Comparison of ENCODE assay signal across 18 cellular contexts in genomic region chr14:103392572-103392971, GRCh38. TPM values are rescaled to one million over a fixed set of nuclear protein-coding genes. Genes with fewer than 3 reads are reported as not detected.
DNase-seq lines count a peak whose midpoint lies in the region; ATAC-seq and TF ChIP-seq lines count a peak whose summit lies in the region.
"Had no signal": no experiment of that assay in that cellular context is flagged by ENCODE, and none has a peak within 500 bp of the region (broad histone marks: within the 10 kb centered on the region; RNA-seq: fewer than 3 reads in every experiment).

No MANE protein-coding gene starts in this region.

- H3K4me2 ChIP-seq in PC-9 (no peak overlapping the region), mesenchymal stem cell (ENCODE audit: low read length, poor library complexity, severe bottlenecking) (no peak overlapping the region)
- H3K4me2 ChIP-seq: KMS-11, SK-N-SH had no signal

- H3K4me3 ChIP-seq in HEK293 (ENCODE audit: low read depth, low read length): no peak overlapping the region
- H3K4me3 ChIP-seq in PC-9: no peak overlapping the region
- no peak overlapping the region for H3K4me3 ChIP-seq in mesenchymal stem cell (ENCODE audit: insufficient read depth in 1 of 2, low read depth in 1 of 2, low read length in 2 of 2)
- H3K4me3 ChIP-seq in tibial artery: no peak overlapping the region
- H3K4me3 ChIP-seq in effector memory CD4-positive, alpha-beta T cell (ENCODE audit: insufficient read depth, low read depth, low read length, poor library complexity, severe bottlenecking): no peak overlapping the region
- no peak overlapping the region for H3K4me3 ChIP-seq in lower leg skin (ENCODE audit: low read depth, poor library complexity, severe bottlenecking)
- H3K4me3 ChIP-seq: Peyer's patch had no signal

- ATAC-seq in GM18519 (IDR thresholded peaks at IDR 0.05; ENCODE audit: low FRiP score, unreplicated experiment): no peak

- WGBS in mesenchymal stem cell: 92% methylated on average over 5 of the region's 8 CpGs
- 87 to 98% methylated on average over 8 of the region's 8 CpGs for WGBS in lower leg skin, 2 donors

- no peak overlapping the region for H2AK5ac ChIP-seq in mesenchymal stem cell (ENCODE audit: low read length, severe bottlenecking)

- peaks cover 88% of the 10 kb centered on the region for H4K20me1 ChIP-seq in PC-9 (ENCODE audit: insufficient read depth)

- DNase-seq in PC-9: no peak
- no peak for DNase-seq in mesenchymal stem cell
- DNase-seq in tibial artery: no peak
- no peak for DNase-seq in effector memory CD4-positive, alpha-beta T cell
- DNase-seq in lower leg skin (ENCODE audit: low spot score in 2 of 2): no peak
- DNase-seq: BE2C; CD4-positive, alpha-beta T cell; DMS79; MM.1S; NCI-H1092 treated with DMSO at 0.1 percent for 48 hours; NCI-H1694; NCI-H510A treated with DMSO at 0.1 percent for 48 hours; Peyer's patch; SHP77; SK-N-SH had no signal

- H3K27ac ChIP-seq in HEK293 (ENCODE audit: extremely low read depth, low read depth, low read length) (no peak overlapping the region), PC-9 (peak overlapping the region; percentile 6; the same call in 1 of the 2 replicates), mesenchymal stem cell (ENCODE audit: low read length, poor library complexity, severe bottlenecking) (no peak overlapping the region), tibial artery (peak overlapping the region; percentile 47 to 52)
- no peak overlapping the region for H3K27ac ChIP-seq in effector memory CD4-positive, alpha-beta T cell (ENCODE audit: insufficient read depth, low read length, poor library complexity, severe bottlenecking)
- H3K27ac ChIP-seq: KMS-11, Peyer's patch had no signal

- H2AFZ ChIP-seq in PC-9 (no peak overlapping the region), mesenchymal stem cell (ENCODE audit: low read depth, low read length) (no peak overlapping the region)

- no peak overlapping the region for H2BK12ac ChIP-seq in mesenchymal stem cell (ENCODE audit: low read length in 2 of 2)

- no peak overlapping the region for H2BK120ac ChIP-seq in mesenchymal stem cell (ENCODE audit: low read depth, low read length)

- no peaks in the 10 kb centered on the region for H3K9me3 ChIP-seq in HEK293 (ENCODE audit: control insufficient read depth, insufficient read depth, low read depth, low read length)
- H3K9me3 ChIP-seq in PC-9 (ENCODE audit: insufficient read depth, low read depth): no peaks in the 10 kb centered on the region
- no peaks in the 10 kb centered on the region for H3K9me3 ChIP-seq in mesenchymal stem cell (ENCODE audit: control insufficient read depth, low read length)
- H3K9me3 ChIP-seq in tibial artery: no peaks in the 10 kb centered on the region
- no peaks in the 10 kb centered on the region for H3K9me3 ChIP-seq in effector memory CD4-positive, alpha-beta T cell (ENCODE audit: control insufficient read depth, low read length)
- H3K9me3 ChIP-seq: BE2C, Peyer's patch, SK-N-SH had no signal

- POLR2A ChIA-PET in HEK293 (lab: Yijun Ruan, JAX): interaction anchor here (0.5 to 1.6 kb wide), 2 partner anchors 59 to 887 kb away, joined by 3 to 4 read pairs; partner anchors contain the start of gene EIF5
- POLR2A ChIA-PET in PC-9 (lab: Charles Lee; ENCODE audit: unreplicated experiment): no interaction called here

- no TSS peak for BruUV-seq in PC-9 (replicated peaks; lab: Mats Ljungman, UMichigan)

- no peak overlapping the region for H4K8ac ChIP-seq in mesenchymal stem cell (ENCODE audit: low read length)

- no peaks in the 10 kb centered on the region for H3K9me2 ChIP-seq in PC-9 (ENCODE audit: insufficient read depth)
- H3K9me2 ChIP-seq: SK-N-SH had no signal

- TF ChIP-seq POLR2A in lower leg skin (IDR thresholded peaks at IDR 0.05): no peak

- H3K23ac ChIP-seq in mesenchymal stem cell (ENCODE audit: low read length in 2 of 2): no peak overlapping the region

- H4K91ac ChIP-seq in mesenchymal stem cell (ENCODE audit: low read length): no peak overlapping the region

- H3K14ac ChIP-seq in mesenchymal stem cell (ENCODE audit: low read length in 2 of 2): no peak overlapping the region

- H3K4me1 ChIP-seq in HEK293 (ENCODE audit: control insufficient read depth, insufficient read depth, low read length) (peaks cover 28% of the 10 kb centered on the region), PC-9 (replicated peaks; ENCODE audit: insufficient read depth) (peaks cover 59% of the 10 kb centered on the region), mesenchymal stem cell (ENCODE audit: control insufficient read depth, insufficient read depth, low read depth, low read length) (peaks cover 12% of the 10 kb centered on the region), tibial artery (peaks cover 0 to 89% (median 54%) of the 10 kb centered on the region in 4 donors)
- peaks cover 29% of the 10 kb centered on the region for H3K4me1 ChIP-seq in effector memory CD4-positive, alpha-beta T cell (ENCODE audit: control insufficient read depth, insufficient read depth, low read length, poor library complexity, severe bottlenecking)
- H3K4me1 ChIP-seq: BE2C had no signal

- H2BK5ac ChIP-seq in mesenchymal stem cell (ENCODE audit: low read depth, low read length, poor library complexity, severe bottlenecking): no peak overlapping the region

- intact Hi-C loops in PC-9 (cut with micrococcal nuclease; ENCODE audit: unreplicated experiment) (loop anchor here (10.0 kb wide), 2 partner anchors 288 to 868 kb away; no protein-coding TSS in a partner anchor), tibial artery (cut with DNase I; ENCODE audit: low total_unique reads) (no loop called here), lower leg skin (cut with DNase I; ENCODE audit: low total_unique reads) (no loop called here)

- peaks cover 100% of the 10 kb centered on the region for H3K79me2 ChIP-seq in PC-9 (ENCODE audit: low read depth)

- H3K4ac ChIP-seq in mesenchymal stem cell (ENCODE audit: low read depth in 1 of 2, low read length in 2 of 2): no peak overlapping the region

- peaks cover 74% of the 10 kb centered on the region for H3F3A ChIP-seq in PC-9 (ENCODE audit: insufficient read depth, low read depth)

- no peaks in the 10 kb centered on the region for H3K27me3 ChIP-seq in PC-9 (ENCODE audit: insufficient read depth, low read depth)
- no peaks in the 10 kb centered on the region for H3K27me3 ChIP-seq in mesenchymal stem cell (ENCODE audit: control insufficient read depth in 1 of 2, insufficient read depth in 1 of 2, low read length in 2 of 2)
- H3K27me3 ChIP-seq in tibial artery: no peaks in the 10 kb centered on the region
- H3K27me3 ChIP-seq in effector memory CD4-positive, alpha-beta T cell (replicated peaks; ENCODE audit: control insufficient read depth, insufficient read depth, low read length, poor library complexity, severe bottlenecking): no peaks in the 10 kb centered on the region
- H3K27me3 ChIP-seq: BE2C, Peyer's patch had no signal

- no peak for TF ChIP-seq CTCF in HEK293 (tag by site-specific recombination; IDR thresholded peaks at IDR 0.05)
- TF ChIP-seq CTCF in PC-9 (conservative IDR thresholded peaks at IDR 0.05): 0 out of 2 replicates have a peak, but pooled peaks have one; percentile 19
- TF ChIP-seq CTCF in tibial artery (IDR thresholded peaks at IDR 0.05): no peak
- TF ChIP-seq CTCF in lower leg skin (IDR thresholded peaks at IDR 0.05): no peak

- no peak overlapping the region for H3K18ac ChIP-seq in mesenchymal stem cell (ENCODE audit: low read depth in 1 of 2, low read length in 2 of 2)

- H3K9ac ChIP-seq in mesenchymal stem cell (ENCODE audit: low read length): peak overlapping the region; percentile 37
- H3K9ac ChIP-seq: KMS-11, SK-N-SH had no signal

- H2BK15ac ChIP-seq in mesenchymal stem cell (ENCODE audit: low read depth, poor library complexity, severe bottlenecking): no peak overlapping the region

- H3K79me1 ChIP-seq in mesenchymal stem cell (replicated peaks; ENCODE audit: low read length, poor library complexity, severe bottlenecking): no peaks in the 10 kb centered on the region

- H3K36me3 ChIP-seq in HEK293 (ENCODE audit: control insufficient read depth in 2 of 2, insufficient read depth in 1 of 2, low read length in 2 of 2) (no peaks in the 10 kb centered on the region), PC-9 (ENCODE audit: low read depth) (peaks cover 8% of the 10 kb centered on the region; the same call in 1 of the 2 replicates), mesenchymal stem cell (ENCODE audit: control insufficient read depth in 1 of 2, insufficient read depth in 2 of 2, low read depth in 1 of 2, low read length in 2 of 2) (no peaks in the 10 kb centered on the region), tibial artery (no peaks in the 10 kb centered on the region)
- no peaks in the 10 kb centered on the region for H3K36me3 ChIP-seq in effector memory CD4-positive, alpha-beta T cell (ENCODE audit: control insufficient read depth, insufficient read depth, low read length)
- H3K36me3 ChIP-seq: BE2C, Peyer's patch had no signal

- CTCF ChIA-PET in HEK293 (lab: Yijun Ruan, JAX) (interaction anchor here (0.6 to 5.4 kb wide), 7 partner anchors 8 to 425 kb away, joined by 3 to 49 read pairs (median 3); no protein-coding TSS in a partner anchor), PC-9 (lab: Charles Lee) (interaction anchor here (0.7 to 2.3 kb wide), 6 partner anchors 28 to 318 kb away, joined by 3 to 10 read pairs (median 3); partner anchors contain the start of gene EIF5)

TF ChIP-seq in HEK293, 187 proteins besides CTCF, POLR2A, EP300 and RAD21:
- peak; percentile 95 for TF ChIP-seq ZNF664 (tag by site-specific recombination; IDR thresholded peaks at IDR 0.05)
- TF ChIP-seq ZNF18 (tag by site-specific recombination; IDR thresholded peaks at IDR 0.05): no peak

RNA-seq across cellular contexts. Expression of gene MARK3, which starts 7.4 kb away (rescaled TPM):
- total RNA-seq in PC-9 (2021) (189 and 191 TPM in 2 replicates), lower leg skin (10 to 100 TPM; 47.3 to 68.2 (median 58.8) TPM)
- 51.9 TPM for polyA plus RNA-seq in mesenchymal stem cell (2013, experiment 1 of 2)
- 50.3 TPM for polyA plus RNA-seq in mesenchymal stem cell (2013, experiment 2 of 2)

RNA-seq across cellular contexts. Expression of gene EIF5, which starts 58.5 kb away (rescaled TPM):
- 310 and 330 TPM in 2 replicates for total RNA-seq in PC-9 (2021)
- 243 TPM for polyA plus RNA-seq in mesenchymal stem cell (2013, experiment 1 of 2)
- polyA plus RNA-seq in mesenchymal stem cell (2013, experiment 2 of 2): 253 TPM
- total RNA-seq in lower leg skin: 100 to 1,000 TPM; 125 to 168 (median 131) TPM

Comparison
In these comparisons a context has a peak if more than half of its experiments do, and no peak if none do; other contexts are left out.
1. H3K27ac ChIP-seq: peak in PC-9 (single experiment) and tibial artery (2 of 2); none in HEK293 (single experiment), mesenchymal stem cell (single experiment) and effector memory CD4-positive, alpha-beta T cell (single experiment).